Comparison of ENCODE assay signal across 4 cellular contexts in the genomic region with DNA sequence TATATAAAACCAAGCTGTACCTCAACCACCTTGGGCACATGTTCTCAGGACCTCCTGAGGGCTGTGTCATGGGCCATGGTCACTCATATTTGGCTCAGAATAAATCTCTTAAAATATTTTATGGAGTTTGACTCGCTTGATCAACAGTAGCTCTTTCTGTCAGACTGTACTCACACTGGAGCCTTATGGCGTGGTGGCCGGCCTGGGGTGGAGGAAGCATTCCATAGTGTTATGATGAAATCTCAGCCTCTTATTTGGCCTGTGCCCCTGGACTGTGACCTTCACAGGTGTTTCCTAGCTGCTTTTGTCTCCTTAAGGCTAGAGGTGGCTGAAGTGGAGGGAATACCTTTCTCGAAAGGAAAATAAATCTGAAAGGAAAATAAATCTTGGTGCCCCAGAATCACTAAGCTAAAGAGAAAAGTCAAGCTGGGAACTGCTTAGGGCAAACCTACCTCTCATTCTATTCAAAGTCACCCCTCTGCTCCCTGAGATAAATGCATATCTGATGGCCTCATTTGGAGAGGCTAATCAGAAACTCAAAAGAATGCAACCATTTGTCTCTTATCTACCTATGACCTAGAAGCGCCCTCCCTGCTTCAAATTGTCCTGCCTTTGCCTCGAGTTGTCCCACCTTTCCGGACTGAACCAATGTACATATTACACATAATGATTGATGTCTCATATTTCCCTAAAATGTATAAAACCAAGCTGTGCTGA. TPM values are rescaled to one million over a fixed set of nuclear protein-coding genes. Genes with fewer than 3 reads are reported as not detected.
"Had no signal": no experiment of that assay in that cellular context is flagged by ENCODE, and none has a peak within 500 bp of the region (broad histone marks: within the 10 kb centered on the region; RNA-seq: fewer than 3 reads in every experiment).

No MANE protein-coding gene starts in this region.

RNA-seq across cellular contexts. Expression of a gene that starts 16.8 kb away (rescaled TPM):
- total RNA-seq: ascending aorta, endothelial cell of umbilical vein, gastroesophageal sphincter, glomerular endothelial cell had no signal
- polyA plus RNA-seq: endothelial cell of umbilical vein had no signal
